Comparison of ENCODE assay signal across 11 cellular contexts in genomic region chr1:82226198-82226505, GRCh38.
A peak's percentile ranks its signal among the peaks of the same experiment; 100 is the strongest.
DNase-seq lines count a peak whose midpoint lies in the region; ATAC-seq lines count a peak whose summit lies in the region.
"Had no signal": no experiment of that assay in that cellular context is flagged by ENCODE, and none has a peak within 500 bp of the region (broad histone marks: within the 10 kb centered on the region; RNA-seq: fewer than 3 reads in every experiment).

No MANE protein-coding gene starts in this region.

- in situ Hi-C loops in KBM-7 (cut with MboI; ENCODE audit: low pct_unique_long_range_greater_than_20kb, low sequenced_read_pairs): no loop called here

- DNase-seq in COLO668 (lab: John Stamatoyannopoulos, UW; ENCODE audit: unreplicated experiment): peak; percentile 40
- DNase-seq in NCI-H446 treated with DMSO at 0.1 percent for 48 hours (lab: John Stamatoyannopoulos, UW): peak; percentile 96
- peak; percentile 47 for DNase-seq in fibroblast of gingiva (ENCODE audit: low read depth)
- no peak for DNase-seq in A172 (ENCODE audit: low spot score)
- no peak for DNase-seq in SIG-M5 (lab: John Stamatoyannopoulos, UW)
- no peak for DNase-seq in iPS-NIHi11 (ENCODE audit: low spot score)
- no peak for DNase-seq in KBM-7
- DNase-seq: activated B cell treated with CpG ODN at 0.5 μM for 24 hours; activated T-cell treated with anti-CD3 and anti-CD28 coated beads, Interleukin-2, amount 50 U/mL, for 48 hours; HFFc6 had no signal

- ATAC-seq in HG02588 (IDR thresholded peaks at IDR 0.05; ENCODE audit: unreplicated experiment): peak; percentile 38

Comparison
In these comparisons a context has a peak if more than half of its experiments do, and no peak if none do; other contexts are left out.
1. DNase-seq: peak in COLO668 (single experiment), NCI-H446 treated with DMSO at 0.1 percent for 48 hours (single experiment) and fibroblast of gingiva (single experiment); none in A172 (single experiment), SIG-M5 (single experiment), iPS-NIHi11 (single experiment) and KBM-7 (single experiment).